1 cellular context compared by ENCODE assay signal in the genomic region with DNA sequence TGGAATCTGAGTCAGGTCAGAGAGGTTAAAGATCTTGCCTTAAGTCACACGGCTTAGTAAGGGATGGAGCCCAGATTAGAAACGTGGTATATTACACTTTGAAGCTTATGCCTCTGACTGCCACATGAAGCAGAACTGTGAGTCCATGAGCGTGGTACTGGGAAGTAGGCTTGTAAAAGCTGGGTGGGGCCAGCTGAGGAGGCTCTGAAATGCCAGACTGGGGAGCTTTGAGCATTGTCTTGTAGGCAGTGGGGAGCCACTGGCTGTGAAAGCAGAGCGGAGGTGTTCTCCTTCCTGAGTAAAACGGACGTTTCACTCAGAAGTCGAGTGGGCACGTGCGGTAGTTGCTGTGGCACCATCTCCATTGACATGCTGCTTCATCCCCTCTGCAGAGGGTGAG.
TF ChIP-seq lines count a peak whose summit lies in the region.

No MANE protein-coding gene starts in this region.

TF ChIP-seq in HepG2, 621 proteins besides CTCF, POLR2A, EP300 and RAD21 (continued from another document):
- TF ChIP-seq ZSCAN22 (CRISPR knock-in tag; IDR thresholded peaks at IDR 0.05) (no peak), ESRRA (CRISPR knock-in tag; IDR thresholded peaks at IDR 0.05; ENCODE audit: low read depth) (no peak), TEAD2 (CRISPR knock-in tag; IDR thresholded peaks at IDR 0.05) (no peak), ZMYM4 (CRISPR knock-in tag; IDR thresholded peaks at IDR 0.05) (no peak), ZNF121 (CRISPR knock-in tag; IDR thresholded peaks at IDR 0.05) (no peak), SRSF1 (optimal IDR thresholded peaks at IDR 0.05; ENCODE audit: low read depth, low read length) (no peak), NPAS2 (CRISPR knock-in tag; IDR thresholded peaks at IDR 0.05; ENCODE audit: borderline replicate concordance) (no peak), ZNF484 (CRISPR knock-in tag; IDR thresholded peaks at IDR 0.05; ENCODE audit: borderline replicate concordance, low read depth) (no peak), RBAK (CRISPR knock-in tag; IDR thresholded peaks at IDR 0.05) (no peak)
- TF ChIP-seq, protein P1, sequence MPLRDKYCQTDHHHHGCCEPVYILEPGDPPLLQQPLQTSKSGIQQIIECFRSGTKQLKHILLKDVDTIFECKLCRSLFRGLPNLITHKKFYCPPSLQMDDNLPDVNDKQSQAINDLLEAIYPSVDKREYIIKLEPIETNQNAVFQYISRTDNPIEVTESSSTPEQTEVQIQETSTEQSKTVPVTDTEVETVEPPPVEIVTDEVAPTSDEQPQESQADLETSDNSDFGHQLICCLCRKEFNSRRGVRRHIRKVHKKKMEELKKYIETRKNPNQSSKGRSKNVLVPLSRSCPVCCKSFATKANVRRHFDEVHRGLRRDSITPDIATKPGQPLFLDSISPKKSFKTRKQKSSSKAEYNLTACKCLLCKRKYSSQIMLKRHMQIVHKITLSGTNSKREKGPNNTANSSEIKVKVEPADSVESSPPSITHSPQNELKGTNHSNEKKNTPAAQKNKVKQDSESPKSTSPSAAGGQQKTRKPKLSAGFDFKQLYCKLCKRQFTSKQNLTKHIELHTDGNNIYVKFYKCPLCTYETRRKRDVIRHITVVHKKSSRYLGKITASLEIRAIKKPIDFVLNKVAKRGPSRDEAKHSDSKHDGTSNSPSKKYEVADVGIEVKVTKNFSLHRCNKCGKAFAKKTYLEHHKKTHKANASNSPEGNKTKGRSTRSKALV (CRISPR knock-in tag; IDR thresholded peaks at IDR 0.05), result no peak
- TF ChIP-seq, protein P2, sequence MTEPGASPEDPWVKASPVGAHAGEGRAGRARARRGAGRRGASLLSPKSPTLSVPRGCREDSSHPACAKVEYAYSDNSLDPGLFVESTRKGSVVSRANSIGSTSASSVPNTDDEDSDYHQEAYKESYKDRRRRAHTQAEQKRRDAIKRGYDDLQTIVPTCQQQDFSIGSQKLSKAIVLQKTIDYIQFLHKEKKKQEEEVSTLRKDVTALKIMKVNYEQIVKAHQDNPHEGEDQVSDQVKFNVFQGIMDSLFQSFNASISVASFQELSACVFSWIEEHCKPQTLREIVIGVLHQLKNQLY (CRISPR knock-in tag; IDR thresholded peaks at IDR 0.05), result no peak
- TF ChIP-seq, protein P3, sequence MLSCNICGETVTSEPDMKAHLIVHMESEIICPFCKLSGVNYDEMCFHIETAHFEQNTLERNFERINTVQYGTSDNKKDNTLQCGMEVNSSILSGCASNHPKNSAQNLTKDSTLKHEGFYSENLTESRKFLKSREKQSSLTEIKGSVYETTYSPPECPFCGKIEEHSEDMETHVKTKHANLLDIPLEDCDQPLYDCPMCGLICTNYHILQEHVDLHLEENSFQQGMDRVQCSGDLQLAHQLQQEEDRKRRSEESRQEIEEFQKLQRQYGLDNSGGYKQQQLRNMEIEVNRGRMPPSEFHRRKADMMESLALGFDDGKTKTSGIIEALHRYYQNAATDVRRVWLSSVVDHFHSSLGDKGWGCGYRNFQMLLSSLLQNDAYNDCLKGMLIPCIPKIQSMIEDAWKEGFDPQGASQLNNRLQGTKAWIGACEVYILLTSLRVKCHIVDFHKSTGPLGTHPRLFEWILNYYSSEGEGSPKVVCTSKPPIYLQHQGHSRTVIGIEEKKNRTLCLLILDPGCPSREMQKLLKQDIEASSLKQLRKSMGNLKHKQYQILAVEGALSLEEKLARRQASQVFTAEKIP (CRISPR knock-in tag; IDR thresholded peaks at IDR 0.05; ENCODE audit: borderline replicate concordance), result no peak
TF ChIP-seq in HepG2: peak in this region for 0.
